Comparison of ENCODE assay signal across 11 cellular contexts in the genomic region with DNA sequence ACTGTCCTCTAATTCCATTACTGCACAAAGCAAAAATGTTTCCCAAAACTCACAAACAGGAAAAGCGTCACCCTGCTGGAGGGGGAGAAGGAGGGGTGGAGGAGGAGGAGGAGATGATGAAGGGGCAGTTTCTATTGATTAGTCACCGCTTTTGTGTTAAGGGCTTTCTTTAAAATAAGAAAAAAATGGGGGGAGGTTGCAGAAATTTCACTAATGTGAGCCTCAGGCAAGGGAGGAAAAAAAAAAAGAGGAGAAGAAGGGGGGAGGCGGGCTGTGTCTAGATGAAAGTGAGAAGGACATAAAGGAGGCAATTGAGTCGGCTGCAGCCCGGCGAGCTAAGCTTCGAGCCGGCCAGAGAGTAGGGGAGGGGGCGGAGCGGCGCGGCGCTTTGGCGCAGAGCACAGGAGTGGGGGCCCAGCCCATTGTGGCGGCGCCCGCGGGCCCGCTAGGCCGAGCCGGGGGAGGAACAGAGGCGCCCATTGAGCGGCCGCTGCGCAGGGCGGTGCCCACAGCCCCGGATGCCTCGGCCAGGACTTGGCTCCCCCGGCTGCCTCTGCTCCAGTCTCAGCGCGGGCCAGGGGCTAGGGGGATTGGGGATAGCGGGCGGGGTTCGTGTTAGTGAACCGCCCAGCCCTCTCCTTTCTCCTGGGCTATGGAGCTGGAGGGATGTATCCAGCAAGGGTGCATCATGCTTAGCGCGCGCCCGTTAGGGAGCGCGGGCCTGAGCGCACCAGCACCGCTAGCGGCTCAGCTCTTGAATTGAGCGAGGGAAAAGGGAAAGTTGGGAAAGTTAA. TPM values are rescaled to one million over a fixed set of nuclear protein-coding genes. Genes with fewer than 3 reads are reported as not detected.
DNase-seq lines count a peak whose midpoint lies in the region; TF ChIP-seq lines count a peak whose summit lies in the region.
"Had no signal": no experiment of that assay in that cellular context is flagged by ENCODE, and none has a peak within 500 bp of the region (broad histone marks: within the 10 kb centered on the region; RNA-seq: fewer than 3 reads in every experiment).

No MANE protein-coding gene starts in this region.

- BruUV-seq in MCF 10A (replicated peaks; lab: Mats Ljungman, UMichigan), result no TSS peak

- H3K36me3 ChIP-seq in SJSA1 (no peaks in the 10 kb centered on the region), hepatocyte (replicated peaks; ENCODE audit: insufficient read depth, low read depth) (no peaks in the 10 kb centered on the region), tibial nerve (no peaks in the 10 kb centered on the region), SJCRH30 (peaks cover 92% of the 10 kb centered on the region)
- H3K36me3 ChIP-seq: neutrophil had no signal

- H3K4me1 ChIP-seq in SJSA1 (replicated peaks) (peaks cover 9% of the 10 kb centered on the region), hepatocyte (ENCODE audit: insufficient read depth) (no peaks in the 10 kb centered on the region), tibial nerve (peaks cover 0 to 40% (median 9%) of the 10 kb centered on the region in 4 donors), SJCRH30 (no peaks in the 10 kb centered on the region)

- DNase-seq in NCI-H82 (lab: John Stamatoyannopoulos, UW), result peak; percentile 79
- no peak for DNase-seq in NCI-H82 treated with DMSO at 0.1 percent for 48 hours (lab: John Stamatoyannopoulos, UW; ENCODE audit: unreplicated experiment)
- peak in 1 of 2 experiments; percentile 21 for DNase-seq in SJSA1 (ENCODE audit: low read depth in 1 of 2, low spot score in 2 of 2)
- DNase-seq in hepatocyte (ENCODE audit: low spot score), result no peak
- DNase-seq in tibial nerve (ENCODE audit: low spot score in 2 of 2), result no peak
- DNase-seq in SJCRH30, result no peak
- DNase-seq in DMS153 treated with DMSO at 0.1 percent for 48 hours (lab: John Stamatoyannopoulos, UW; ENCODE audit: unreplicated experiment), result no peak
- no peak for DNase-seq in MCF 10A (ENCODE audit: unreplicated experiment)
- DNase-seq: activated CD8-positive, alpha-beta memory T cell treated with anti-CD3 and anti-CD28 coated beads, Interleukin-2, amount 50 U/mL, for 48 hours; PC-9 had no signal

- no peak overlapping the region for H3K4me3 Mint-ChIP-seq in MCF 10A (ENCODE audit: unreplicated experiment)

- H3K27ac ChIP-seq in SJSA1 (no peak overlapping the region), hepatocyte (no peak overlapping the region), tibial nerve (peak overlapping the region in 1 of 4 donors; percentile 15), SJCRH30 (no peak overlapping the region)
- H3K27ac ChIP-seq: neutrophil, PC-9 had no signal

- no peaks in the 10 kb centered on the region for H3K9me3 Mint-ChIP-seq in MCF 10A (ENCODE audit: unreplicated experiment)

- POLR2A ChIA-PET in MCF 10A (lab: Yijun Ruan, JAX), result no interaction called here

- no peak for TF ChIP-seq POLR2A in tibial nerve (IDR thresholded peaks at IDR 0.05)

- H3K36me3 Mint-ChIP-seq in MCF 10A (ENCODE audit: insufficient read depth, unreplicated experiment), result no peaks in the 10 kb centered on the region

- H3K4me3 ChIP-seq in SJSA1 (0 out of 2 replicates have a peak overlapping the region, but pooled peaks have one; percentile 7), hepatocyte (no peak overlapping the region), tibial nerve (peak overlapping the region; percentile 6 to 44 (median 12)), SJCRH30 (no peak overlapping the region)
- H3K4me3 ChIP-seq: PC-9 had no signal

- CTCF ChIA-PET in MCF 10A (lab: Yijun Ruan, JAX), result no interaction called here

- H3K4me2 ChIP-seq in hepatocyte, result peak overlapping the region; percentile 69
- H3K4me2 ChIP-seq: PC-9 had no signal

- H3K27me3 ChIP-seq in SJSA1 (replicated peaks) (peaks cover 35% of the 10 kb centered on the region), hepatocyte (peaks cover 99% of the 10 kb centered on the region), tibial nerve (peaks cover 0 to 100% of the 10 kb centered on the region in 2 donors), SJCRH30 (no peaks in the 10 kb centered on the region)

- H3K27ac Mint-ChIP-seq in MCF 10A (ENCODE audit: low read depth, unreplicated experiment), result no peak overlapping the region

- H3K9me2 ChIP-seq in hepatocyte (replicated peaks; ENCODE audit: insufficient read depth), result no peaks in the 10 kb centered on the region

- intact Hi-C loops in MCF 10A (cut with micrococcal nuclease), result no loop called here

- no peak for TF ChIP-seq EP300 in tibial nerve (IDR thresholded peaks at IDR 0.05)

- peaks cover 100% of the 10 kb centered on the region for H3K27me3 Mint-ChIP-seq in MCF 10A (ENCODE audit: insufficient read depth, unreplicated experiment)

- H3K4me1 Mint-ChIP-seq in MCF 10A (ENCODE audit: insufficient read depth, unreplicated experiment), result peaks cover 14% of the 10 kb centered on the region

- TF ChIP-seq CTCF in hepatocyte (IDR thresholded peaks at IDR 0.05; ENCODE audit: poor library complexity), result no peak
- no peak for TF ChIP-seq CTCF in tibial nerve (IDR thresholded peaks at IDR 0.05)
- TF ChIP-seq CTCF in MCF 10A (IDR thresholded peaks at IDR 0.05; ENCODE audit: unreplicated experiment), result no peak

- no peaks in the 10 kb centered on the region for H3K9me3 ChIP-seq in SJSA1 (replicated peaks)
- H3K9me3 ChIP-seq in hepatocyte (ENCODE audit: low read depth), result no peaks in the 10 kb centered on the region
- no peaks in the 10 kb centered on the region for H3K9me3 ChIP-seq in tibial nerve
- no peaks in the 10 kb centered on the region for H3K9me3 ChIP-seq in SJCRH30 (replicated peaks)
- H3K9me3 ChIP-seq: neutrophil had no signal

- H3K79me2 ChIP-seq in hepatocyte, result no peaks in the 10 kb centered on the region

- H2AFZ ChIP-seq in hepatocyte, result no peak overlapping the region
- H2AFZ ChIP-seq: PC-9 had no signal

- WGBS in hepatocyte (ENCODE audit: low lambda C conversion rate, missing lambda C conversion rate), result 3% methylated on average over 43 of the region's 45 CpGs
- WGBS in tibial nerve, 2 donors, result 2 to 4% methylated on average over 42 to 45 of the region's 45 CpGs

- no peaks in the 10 kb centered on the region for H4K20me1 ChIP-seq in hepatocyte (ENCODE audit: insufficient read depth, poor library complexity, severe bottlenecking)

RNA-seq across cellular contexts. Expression of gene PAX3, which starts 7.9 kb away (rescaled TPM):
- 0.03 TPM in 1 of 2 replicates, not detected in the other for total RNA-seq in SJSA1 (2014; rRNA removed; shearing (Covaris generic))
- not detected in 2 replicates for total RNA-seq in hepatocyte
- not detected in 2 replicates for polyA plus RNA-seq in hepatocyte
- not detected for total RNA-seq in tibial nerve
- 116 and 117 TPM in 2 replicates for total RNA-seq in SJCRH30 (2014; rRNA removed; shearing (Covaris generic))
- total RNA-seq in MCF 10A (2022), result not detected in 2 replicates
- total RNA-seq: PC-9 had no signal

Comparison
In these comparisons a context has a peak if more than half of its experiments do, and no peak if none do; other contexts are left out.
1. H3K4me3 ChIP-seq: peak in SJSA1 (single experiment) and tibial nerve (4 of 4); none in hepatocyte (single experiment) and SJCRH30 (single experiment).
2. RNA of gene PAX3, which starts 7.9 kb away (total RNA-seq): 116 to 117 TPM in SJCRH30; 0.03 TPM in SJSA1, not detected in hepatocyte, not detected in tibial nerve and not detected in MCF 10A; every median in the first group is over 100 times any median in the second.